1 cellular context compared by ENCODE assay signal in the genomic region with DNA sequence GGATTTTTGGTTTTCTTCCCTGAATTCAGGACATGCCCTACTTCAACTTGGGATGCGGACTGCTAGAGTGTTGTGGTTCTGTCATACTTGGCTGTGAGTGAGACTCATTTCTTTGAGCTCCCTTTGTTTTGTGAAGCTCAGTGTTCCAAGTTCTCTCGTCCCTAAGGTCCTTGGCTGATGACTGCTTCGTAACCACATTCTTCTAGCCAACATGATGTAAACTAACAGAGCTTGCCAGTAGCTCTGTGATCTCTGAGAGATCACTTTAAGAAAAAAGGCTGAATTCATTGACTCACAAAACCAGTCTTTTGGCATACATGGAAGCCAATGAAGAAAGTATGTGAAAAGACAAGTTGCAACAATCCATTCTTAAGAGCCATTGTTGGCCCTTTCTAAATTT.
TF ChIP-seq lines count a peak whose summit lies in the region.

No MANE protein-coding gene starts in this region.

TF ChIP-seq in H1, 55 proteins besides CTCF, POLR2A, EP300 and RAD21:
- TF ChIP-seq CTBP2 (IDR thresholded peaks at IDR 0.05; ENCODE audit: borderline replicate concordance, insufficient read depth, insufficient read length, low read length) (no peak), SIRT6 (IDR thresholded peaks at IDR 0.05; ENCODE audit: low read length) (no peak), ZNF274 (IDR thresholded peaks at IDR 0.05; ENCODE audit: borderline replicate concordance, extremely low read depth, low read length) (no peak), CHD1 (IDR thresholded peaks at IDR 0.05; ENCODE audit: low read depth, low read length) (no peak), SUZ12 (IDR thresholded peaks at IDR 0.05; ENCODE audit: low read length) (no peak), POLR2AphosphoS5 (IDR thresholded peaks at IDR 0.05; ENCODE audit: low read depth, low read length) (no peak), BCL11A (IDR thresholded peaks at IDR 0.05; ENCODE audit: low read depth in 2 of 2, low read length in 2 of 2) (no peak), HDAC6 (IDR thresholded peaks at IDR 0.05; ENCODE audit: low read depth, low read length) (no peak), JUN (IDR thresholded peaks at IDR 0.05; ENCODE audit: low read depth, low read length) (no peak), EGR1 (IDR thresholded peaks at IDR 0.05; ENCODE audit: borderline replicate concordance, low read depth, low read length) (no peak), SP2 (IDR thresholded peaks at IDR 0.05; ENCODE audit: low read length) (no peak), MAFK (IDR thresholded peaks at IDR 0.05; ENCODE audit: low read depth, low read length) (no peak), ASH2L (IDR thresholded peaks at IDR 0.05; ENCODE audit: low read length) (no peak), TCF12 (IDR thresholded peaks at IDR 0.05; ENCODE audit: low read depth, low read length) (no peak), TBP (IDR thresholded peaks at IDR 0.05; ENCODE audit: low read depth, low read length) (no peak), NRF1 (IDR thresholded peaks at IDR 0.05; ENCODE audit: low read depth, low read length) (no peak)
- TF ChIP-seq, protein P1, sequence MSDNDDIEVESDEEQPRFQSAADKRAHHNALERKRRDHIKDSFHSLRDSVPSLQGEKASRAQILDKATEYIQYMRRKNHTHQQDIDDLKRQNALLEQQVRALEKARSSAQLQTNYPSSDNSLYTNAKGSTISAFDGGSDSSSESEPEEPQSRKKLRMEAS (IDR thresholded peaks at IDR 0.05): no peak
